In the genomic region with DNA sequence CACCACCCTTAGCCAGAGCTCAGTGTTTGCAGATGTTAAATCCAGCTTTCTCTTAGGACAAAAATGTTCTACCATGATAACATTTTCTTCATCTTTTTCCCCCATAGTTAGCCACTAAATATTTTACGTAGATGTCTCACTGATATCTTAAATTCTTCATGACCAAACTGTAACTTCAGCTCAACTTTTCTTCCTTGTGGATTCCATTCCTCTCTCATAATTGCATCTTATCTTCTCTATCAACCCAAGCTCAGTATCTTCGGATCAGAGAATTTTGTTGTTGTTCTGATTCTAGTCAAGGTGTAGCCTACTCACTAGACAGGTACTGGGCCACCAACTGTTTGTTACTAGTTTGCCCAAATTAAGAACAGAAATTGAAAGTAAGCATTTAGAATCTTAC, we compare ENCODE assay signal across 24 cellular contexts.
DNase-seq lines count a peak whose midpoint lies in the region; ATAC-seq, FAIRE-seq and TF ChIP-seq lines count a peak whose summit lies in the region.
"Had no signal": no experiment of that assay in that cellular context is flagged by ENCODE, and none has a peak within 500 bp of the region (broad histone marks: within the 10 kb centered on the region; RNA-seq: fewer than 3 reads in every experiment).

No MANE protein-coding gene starts in this region.

- H3K4me3 ChIP-seq in endodermal cell (ENCODE audit: low read length) (peak overlapping the region; percentile 47), small intestine (ENCODE audit: low read depth in 1 of 2, low read length in 2 of 2) (no peak overlapping the region)
- H3K4me3 ChIP-seq: GM23338 had no signal

- H3K27me3 ChIP-seq in endodermal cell (ENCODE audit: control insufficient read depth, insufficient read depth, low read length, poor library complexity, severe bottlenecking) = no peaks in the 10 kb centered on the region
- H3K27me3 ChIP-seq in small intestine (ENCODE audit: control insufficient read depth in 2 of 2, insufficient read depth in 2 of 2, low read length in 2 of 2) = no peaks in the 10 kb centered on the region

- H3K4me3 Mint-ChIP-seq in T-cell = no peak overlapping the region
- H3K4me3 Mint-ChIP-seq in endodermal cell = no peak overlapping the region
- no peak overlapping the region for H3K4me3 Mint-ChIP-seq in stimulated activated memory B cell treated with anti-CD40 and anti-IgM and Interleukin-4, amounts not matched to agents 10 μg/mL and 1 μg/mL and 100 μg/mL, for 72 hours
- H3K4me3 Mint-ChIP-seq: GM23338, H9 had no signal

- WGBS in endodermal cell (ENCODE audit: insufficient coverage in 1 of 2, insufficient read length in 1 of 2), 2 experiments = 90 to 100% methylated on average over 1 to 2 of the region's 2 CpGs
- WGBS in small intestine, 3 donors = 96 to 100% (median 97%) methylated on average over 2 of the region's 2 CpGs

- H3K36me3 ChIP-seq in endodermal cell (ENCODE audit: control insufficient read depth, insufficient read depth, low read length) (peaks cover 11% of the 10 kb centered on the region), small intestine (ENCODE audit: control insufficient read depth in 2 of 2, insufficient read depth in 2 of 2, low read length in 2 of 2) (no peaks in the 10 kb centered on the region)

- ATAC-seq in T-cell (replicated peaks in 1 of 4) = no peak
- no peak for ATAC-seq in stimulated activated memory B cell treated with anti-CD40 and anti-IgM and Interleukin-4, amounts not matched to agents 10 μg/mL and 1 μg/mL and 100 μg/mL, for 72 hours
- no peak for ATAC-seq in HG02885 (IDR thresholded peaks at IDR 0.05; ENCODE audit: poor library complexity, unreplicated experiment)
- ATAC-seq: GM23338, Panc1 had no signal

- peaks cover 59 to 71% (median 63%) of the 10 kb centered on the region in 3 donors for H3K4me1 Mint-ChIP-seq in T-cell
- peaks cover 25% of the 10 kb centered on the region for H3K4me1 Mint-ChIP-seq in endodermal cell
- H3K4me1 Mint-ChIP-seq in stimulated activated memory B cell treated with anti-CD40 and anti-IgM and Interleukin-4, amounts not matched to agents 10 μg/mL and 1 μg/mL and 100 μg/mL, for 72 hours = peaks cover 79% of the 10 kb centered on the region
- H3K4me1 Mint-ChIP-seq: GM23338 had no signal

- no peak for FAIRE-seq in small intestine (lab: Jason Lieb, UNC)
- FAIRE-seq: GM18507 had no signal

- no peaks in the 10 kb centered on the region for H3K9me3 ChIP-seq in endodermal cell (ENCODE audit: control insufficient read depth, low read length)
- H3K9me3 ChIP-seq in small intestine (ENCODE audit: control insufficient read depth, low read depth) = no peaks in the 10 kb centered on the region

- H3K9me3 Mint-ChIP-seq in T-cell (no peaks in the 10 kb centered on the region), endodermal cell (peaks cover 2% of the 10 kb centered on the region)
- H3K9me3 Mint-ChIP-seq in stimulated activated memory B cell treated with anti-CD40 and anti-IgM and Interleukin-4, amounts not matched to agents 10 μg/mL and 1 μg/mL and 100 μg/mL, for 72 hours = peaks cover 2% of the 10 kb centered on the region
- H3K9me3 Mint-ChIP-seq: GM23338, H9 had no signal

- H3K27me3 Mint-ChIP-seq in T-cell = no peaks in the 10 kb centered on the region
- H3K27me3 Mint-ChIP-seq in endodermal cell (ENCODE audit: insufficient read depth) = no peaks in the 10 kb centered on the region
- H3K27me3 Mint-ChIP-seq in stimulated activated memory B cell treated with anti-CD40 and anti-IgM and Interleukin-4, amounts not matched to agents 10 μg/mL and 1 μg/mL and 100 μg/mL, for 72 hours = no peaks in the 10 kb centered on the region

- CTCF ChIA-PET in T-cell (lab: Charles Lee) = interaction anchor here in 1 of 2 donors (0.6 kb wide), 1 partner anchor 14 kb away, joined by 3 read pairs; no protein-coding TSS in a partner anchor

- peaks cover 7% of the 10 kb centered on the region for H3K4me1 ChIP-seq in endodermal cell (ENCODE audit: control insufficient read depth, insufficient read depth, low read length)
- H3K4me1 ChIP-seq in small intestine (ENCODE audit: control insufficient read depth in 2 of 2, insufficient read depth in 1 of 2, low read depth in 1 of 2, low read length in 1 of 2) = no peaks in the 10 kb centered on the region

- POLR2A ChIA-PET in T-cell (lab: Charles Lee) = interaction anchor here in 1 of 2 donors (0.6 kb wide), 1 partner anchor 60 kb away, joined by 5 read pairs; no protein-coding TSS in a partner anchor

- H3K36me3 Mint-ChIP-seq in T-cell (peaks cover 58% of the 10 kb centered on the region), endodermal cell (ENCODE audit: low read depth) (peaks cover 14% of the 10 kb centered on the region)
- H3K36me3 Mint-ChIP-seq in stimulated activated memory B cell treated with anti-CD40 and anti-IgM and Interleukin-4, amounts not matched to agents 10 μg/mL and 1 μg/mL and 100 μg/mL, for 72 hours = peaks cover 74% of the 10 kb centered on the region

- DNase-seq in EH (ENCODE audit: low read depth) (peak; percentile 15), T-cell (no peak), endodermal cell (no peak), small intestine (no peak)
- no peak for DNase-seq in activated CD8-positive, alpha-beta memory T cell treated with anti-CD3 and anti-CD28 coated beads, Interleukin-2, amount 50 U/mL, for 48 hours
- DNase-seq: Calu3, DMS153, DND-41, H9, NCI-H1092, NCI-H1417 treated with DMSO at 0.1 percent for 48 hours, NCI-H1694 treated with DMSO at 0.1 percent for 48 hours, NCI-H2081, NCI-H2227 treated with DMSO at 0.1 percent for 48 hours, NCI-H526 treated with DMSO at 0.1 percent for 48 hours, SHP77 had no signal

- no peak overlapping the region for H3K9ac ChIP-seq in endodermal cell (ENCODE audit: extremely low read depth, low read length, poor library complexity, severe bottlenecking)

- TF ChIP-seq CTCF in endodermal cell (conservative IDR thresholded peaks at IDR 0.05) = no peak

- H3K27ac Mint-ChIP-seq in T-cell (peak overlapping the region; percentile 7 to 63), endodermal cell (no peak overlapping the region)
- H3K27ac Mint-ChIP-seq in stimulated activated memory B cell treated with anti-CD40 and anti-IgM and Interleukin-4, amounts not matched to agents 10 μg/mL and 1 μg/mL and 100 μg/mL, for 72 hours = peak overlapping the region; percentile 46

- H3K27ac ChIP-seq in endodermal cell (ENCODE audit: low read depth, low read length) = no peak overlapping the region
- H3K27ac ChIP-seq in small intestine (ENCODE audit: low read depth in 1 of 2, low read length in 1 of 2) = no peak overlapping the region
- H3K27ac ChIP-seq: C4-2B, HL-60, RWPE1 had no signal
